Comparison of ENCODE assay signal across 8 cellular contexts in genomic region chr3:190514163-190515153, GRCh38. TPM values are rescaled to one million over a fixed set of nuclear protein-coding genes. Genes with fewer than 3 reads are reported as not detected.
DNase-seq lines count a peak whose midpoint lies in the region; ATAC-seq and TF ChIP-seq lines count a peak whose summit lies in the region.

No MANE protein-coding gene starts in this region.

- H3K4me3 ChIP-seq in AG09309 (ENCODE audit: control insufficient read depth, low read depth, low read length) (peak overlapping the region; percentile 63), esophagus (ENCODE audit: low read depth in 1 of 2, low read length in 2 of 2) (peak overlapping the region; percentile 68 to 87), mucosa of descending colon (peak overlapping the region; percentile 44)

- H3K9me3 ChIP-seq in esophagus (ENCODE audit: control insufficient read depth in 2 of 2, insufficient read depth in 1 of 2, low read depth in 1 of 2, low read length in 1 of 2), result no peaks in the 10 kb centered on the region
- H3K9me3 ChIP-seq in mucosa of descending colon, result no peaks in the 10 kb centered on the region

- TF ChIP-seq CTCF in AG09309 (IDR thresholded peaks at IDR 0.05; ENCODE audit: control insufficient read depth, insufficient read depth, low read depth, low read length, missing control alignments) (no peak), mucosa of descending colon (IDR thresholded peaks at IDR 0.05) (no peak)

- intact Hi-C loops in mucosa of descending colon (cut with DNase I, micrococcal nuclease), result no loop called here

- H3K27me3 ChIP-seq in esophagus (ENCODE audit: control insufficient read depth in 1 of 2, insufficient read depth in 2 of 2, low read length in 2 of 2), result no peaks in the 10 kb centered on the region

- H3K36me3 ChIP-seq in esophagus (ENCODE audit: control insufficient read depth in 2 of 2, insufficient read depth in 2 of 2, low read length in 1 of 2) (no peaks in the 10 kb centered on the region), mucosa of descending colon (ENCODE audit: low read depth) (no peaks in the 10 kb centered on the region)

- ATAC-seq in GM19351 (IDR thresholded peaks at IDR 0.05; ENCODE audit: unreplicated experiment) (peak; percentile 33), mucosa of descending colon (peak; percentile 55)

- peak overlapping the region; percentile 73 to 87 for H3K27ac ChIP-seq in esophagus (ENCODE audit: low read depth in 2 of 2, low read length in 1 of 2)
- peak overlapping the region; percentile 60 for H3K27ac ChIP-seq in substantia nigra (ENCODE audit: low read depth, low read length, poor library complexity, severe bottlenecking)

- 1% methylated on average over 42 to 44 of the region's 44 CpGs for WGBS in esophagus, 2 donors

- H3K4me1 ChIP-seq in esophagus (ENCODE audit: control insufficient read depth in 2 of 2, insufficient read depth in 2 of 2, low read length in 1 of 2) (peaks cover 0 to 2% of the 10 kb centered on the region in 2 donors), mucosa of descending colon (ENCODE audit: low read depth) (peaks cover 5% of the 10 kb centered on the region)

- no peak for DNase-seq in AG09309 (ENCODE audit: low read depth)
- peak; percentile 45 for DNase-seq in NCI-H226
- DNase-seq in activated T-cell treated with anti-CD3 and anti-CD28 coated beads for 48 hours (ENCODE audit: low read depth), result peak; percentile 21
- DNase-seq in mucosa of descending colon, result peak; percentile 50 to 63 (median 56)
- peak in 30 of 49 donors; percentile 2 to 67 (median 18) for DNase-seq in substantia nigra (lab: John Stamatoyannopoulos, UW)
- no peak for DNase-seq in NCI-H187 treated with DMSO at 0.1 percent for 48 hours (lab: John Stamatoyannopoulos, UW)

RNA-seq across cellular contexts. Expression of gene IL1RAP, which starts 0.6 kb away (rescaled TPM):
- polyA plus RNA-seq in esophagus, result 10 to 100 TPM in 1 of 2 donors, 1 to 10 TPM in 1; 5.9 to 14.5 TPM
- total RNA-seq in mucosa of descending colon, result 1 to 10 TPM; 4.8 to 8.3 (median 5.2) TPM

Comparison
In these comparisons a context has a peak if more than half of its experiments do, and no peak if none do; other contexts are left out.
1. DNase-seq: peak in NCI-H226 (single experiment), activated T-cell treated with anti-CD3 and anti-CD28 coated beads for 48 hours (single experiment), mucosa of descending colon (3 of 3) and substantia nigra (30 of 49); none in AG09309 (single experiment) and NCI-H187 treated with DMSO at 0.1 percent for 48 hours (single experiment).
2. Peak in every context shown above with its lines, with median percentiles within 50 percentile points of each other: H3K4me3 ChIP-seq.